ENCODE assay signal across 8 cellular contexts in the genomic region with DNA sequence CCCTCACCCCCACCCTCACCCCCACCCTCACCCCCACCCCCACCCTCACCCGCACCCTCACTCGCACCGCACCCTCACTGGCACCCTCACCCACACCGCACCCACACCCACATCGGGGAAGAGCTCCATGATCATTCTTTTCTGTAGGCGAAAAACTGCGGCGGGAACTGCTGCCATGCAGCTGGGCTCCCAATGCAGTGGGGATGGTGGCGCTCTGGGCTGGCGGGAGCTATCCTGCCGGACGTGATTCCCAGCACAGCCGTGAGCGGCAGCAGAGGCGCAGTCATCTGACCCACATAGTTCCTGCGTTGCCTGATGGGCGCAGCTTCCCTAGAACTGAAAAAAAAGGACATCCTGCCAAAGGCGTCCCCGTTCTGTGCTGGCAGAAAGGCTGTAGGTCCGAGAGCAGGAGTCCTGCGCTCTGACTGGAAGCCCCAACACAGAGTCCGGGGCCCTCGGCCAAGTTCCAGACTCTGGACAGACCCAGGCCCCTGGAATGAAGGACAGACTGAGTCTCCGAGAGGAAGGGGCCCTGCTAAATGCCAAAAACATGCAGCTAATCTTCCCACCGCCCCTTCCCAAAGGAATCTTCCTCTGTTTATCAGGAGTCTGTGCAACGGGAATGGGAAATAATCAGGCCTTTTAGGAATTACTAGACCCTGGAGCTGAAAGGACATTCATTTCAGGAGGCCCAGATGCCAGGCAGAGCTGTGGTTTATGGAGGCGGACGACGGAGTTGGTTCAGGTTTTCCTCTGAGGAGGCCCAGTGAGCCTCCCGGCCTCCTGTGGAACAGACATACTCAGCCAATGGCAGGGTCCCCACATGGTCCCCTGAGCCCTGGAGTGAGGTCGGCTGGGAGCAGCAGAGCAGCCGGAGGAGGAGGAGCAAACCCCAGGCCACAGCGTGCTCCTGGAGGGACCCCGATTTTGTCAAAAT. TPM values are rescaled to one million over a fixed set of nuclear protein-coding genes. Genes with fewer than 3 reads are reported as not detected.
DNase-seq lines count a peak whose midpoint lies in the region; ATAC-seq and TF ChIP-seq lines count a peak whose summit lies in the region.

No MANE protein-coding gene starts in this region.

- intact Hi-C loops in mucosa of descending colon (cut with DNase I, micrococcal nuclease) (loop anchor here in 1 of 2 donors (10.0 kb wide), 1 partner anchor 129 kb away; a partner anchor contains a TSS), upper lobe of right lung (cut with DNase I) (no loop called here)

- ATAC-seq in mucosa of descending colon (peak; percentile 96), upper lobe of right lung (peak; percentile 84), GM18907 (IDR thresholded peaks at IDR 0.05; ENCODE audit: unreplicated experiment) (no peak)
- no peak for ATAC-seq in activated T-cell treated with anti-CD3 and anti-CD28 coated beads, Interleukin-2, amount 50 U/mL, for 72 hours (replicated peaks in 1 of 2)

- H3K27ac ChIP-seq in upper lobe of right lung: peak overlapping the region; percentile 77

- H3K9me3 ChIP-seq in mucosa of descending colon (no peaks in the 10 kb centered on the region), upper lobe of right lung (no peaks in the 10 kb centered on the region)

- no peaks in the 10 kb centered on the region for H3K36me3 ChIP-seq in mucosa of descending colon (ENCODE audit: low read depth)
- peaks cover 8% of the 10 kb centered on the region for H3K36me3 ChIP-seq in upper lobe of right lung

- H3K27me3 ChIP-seq in upper lobe of right lung: no peaks in the 10 kb centered on the region

- H3K4me3 Mint-ChIP-seq in activated T-cell treated with anti-CD3 and anti-CD28 coated beads, Interleukin-2, amount 50 U/mL, for 72 hours: peak overlapping the region in 1 of 2 donors; percentile 42

- H3K4me1 Mint-ChIP-seq in activated T-cell treated with anti-CD3 and anti-CD28 coated beads, Interleukin-2, amount 50 U/mL, for 72 hours (ENCODE audit: low read depth): peaks cover 29% of the 10 kb centered on the region

- H3K9me3 Mint-ChIP-seq in activated T-cell treated with anti-CD3 and anti-CD28 coated beads, Interleukin-2, amount 50 U/mL, for 72 hours: no peaks in the 10 kb centered on the region

- no peaks in the 10 kb centered on the region for H3K27me3 Mint-ChIP-seq in activated T-cell treated with anti-CD3 and anti-CD28 coated beads, Interleukin-2, amount 50 U/mL, for 72 hours (ENCODE audit: low read depth)

- peak; percentile 75 for TF ChIP-seq CTCF in LNCaP clone FGC (IDR thresholded peaks at IDR 0.05; ENCODE audit: control insufficient read depth, extremely low read depth, insufficient read depth)
- peak; percentile 49 for TF ChIP-seq CTCF in epithelial cell of esophagus (IDR thresholded peaks at IDR 0.05; ENCODE audit: insufficient read depth, low read depth, low read length, missing control alignments)
- TF ChIP-seq CTCF in mucosa of descending colon (IDR thresholded peaks at IDR 0.05): peak; percentile 24
- peak; percentile 61 for TF ChIP-seq CTCF in upper lobe of right lung (IDR thresholded peaks at IDR 0.05)

- no peaks in the 10 kb centered on the region for H3K36me3 Mint-ChIP-seq in activated T-cell treated with anti-CD3 and anti-CD28 coated beads, Interleukin-2, amount 50 U/mL, for 72 hours (ENCODE audit: insufficient read depth in 2 of 2)

- no peak overlapping the region for H3K27ac Mint-ChIP-seq in activated T-cell treated with anti-CD3 and anti-CD28 coated beads, Interleukin-2, amount 50 U/mL, for 72 hours

- H3K4me1 ChIP-seq in mucosa of descending colon (ENCODE audit: low read depth) (no peaks in the 10 kb centered on the region), upper lobe of right lung (peaks cover 19% of the 10 kb centered on the region)

- DNase-seq in COLO668 (lab: John Stamatoyannopoulos, UW; ENCODE audit: unreplicated experiment) (peak; percentile 93), LNCaP clone FGC (ENCODE audit: low read depth) (peak; percentile 76), SHP77 treated with DMSO at 0.1 percent for 48 hours (lab: John Stamatoyannopoulos, UW) (peak; percentile 90), epithelial cell of esophagus (ENCODE audit: low read depth) (peak; percentile 75), mucosa of descending colon (peak; percentile 61 to 80 (median 76)), upper lobe of right lung (no peak)
- DNase-seq in activated T-cell treated with anti-CD3 and anti-CD28 coated beads, Interleukin-2, amount 50 U/mL, for 72 hours: no peak

- H3K4me3 ChIP-seq in LNCaP clone FGC (ENCODE audit: low read depth, low read length): peak overlapping the region; percentile 37
- no peak overlapping the region for H3K4me3 ChIP-seq in epithelial cell of esophagus (ENCODE audit: low read length)
- no peak overlapping the region for H3K4me3 ChIP-seq in mucosa of descending colon
- H3K4me3 ChIP-seq in upper lobe of right lung: peak overlapping the region; percentile 16

RNA-seq across cellular contexts. Expression of a gene that starts 14.1 kb away (rescaled TPM):
- total RNA-seq in mucosa of descending colon (10 to 100 TPM in 1 of 3 donors, 1 to 10 TPM in 2; 4.3 to 13.3 (median 6.6) TPM), upper lobe of right lung (7.8 TPM)
- 1 to 10 TPM; 4.4 to 4.9 TPM for total RNA-seq in activated T-cell treated with anti-CD3 and anti-CD28 coated beads, Interleukin-2, amount 50 U/mL, for 72 hours

RNA-seq across cellular contexts. Expression of a gene that starts 50.6 kb away (rescaled TPM):
- total RNA-seq in mucosa of descending colon (10 to 100 TPM; 53.4 to 72.5 (median 67.4) TPM), upper lobe of right lung (55.5 TPM)
- 10 to 100 TPM; 50.0 TPM for total RNA-seq in activated T-cell treated with anti-CD3 and anti-CD28 coated beads, Interleukin-2, amount 50 U/mL, for 72 hours

RNA-seq across cellular contexts. Expression of a gene that starts 58.8 kb away (rescaled TPM):
- 10 to 100 TPM in 1 of 3 donors, 1 to 10 TPM in 1, under 1 TPM in 1; 0.70 to 12.4 (median 2.3) TPM for total RNA-seq in mucosa of descending colon
- 1.1 TPM for total RNA-seq in upper lobe of right lung
- under 1 TPM; 0.31 to 0.46 TPM for total RNA-seq in activated T-cell treated with anti-CD3 and anti-CD28 coated beads, Interleukin-2, amount 50 U/mL, for 72 hours

Comparison
In these comparisons a context has a peak if more than half of its experiments do, and no peak if none do; other contexts are left out.
1. DNase-seq: peak in COLO668 (single experiment), LNCaP clone FGC (single experiment), SHP77 treated with DMSO at 0.1 percent for 48 hours (single experiment), epithelial cell of esophagus (single experiment) and mucosa of descending colon (3 of 3); none in upper lobe of right lung (single experiment) and activated T-cell treated with anti-CD3 and anti-CD28 coated beads, Interleukin-2, amount 50 U/mL, for 72 hours (0 of 2).
2. H3K4me3 ChIP-seq: peak in LNCaP clone FGC (single experiment) and upper lobe of right lung (single experiment); none in epithelial cell of esophagus (single experiment) and mucosa of descending colon (single experiment).
3. CTCF ChIP-seq: peak in every context shown above with its lines; median percentile 75 in LNCaP clone FGC; 61 in upper lobe of right lung; 49 in epithelial cell of esophagus; 24 in mucosa of descending colon.
4. ATAC-seq: peak in mucosa of descending colon (single experiment) and upper lobe of right lung (single experiment); none in GM18907 (single experiment) and activated T-cell treated with anti-CD3 and anti-CD28 coated beads, Interleukin-2, amount 50 U/mL, for 72 hours (0 of 2).